17 cellular contexts compared by ENCODE assay signal in genomic region chr6:134647861-134648260, GRCh38.
DNase-seq lines count a peak whose midpoint lies in the region; ATAC-seq and TF ChIP-seq lines count a peak whose summit lies in the region.
"Had no signal": no experiment of that assay in that cellular context is flagged by ENCODE, and none has a peak within 500 bp of the region (broad histone marks: within the 10 kb centered on the region; RNA-seq: fewer than 3 reads in every experiment).

No MANE protein-coding gene starts in this region.

- H4K20me1 ChIP-seq in SK-N-SH (ENCODE audit: insufficient read depth) = no peaks in the 10 kb centered on the region

- no peaks in the 10 kb centered on the region for H3K9me2 ChIP-seq in SK-N-SH

- H3K4me1 ChIP-seq in SK-N-SH (ENCODE audit: control insufficient read depth in 1 of 2, insufficient read depth in 2 of 2, low read depth in 1 of 2, low read length in 1 of 2) = peaks cover 0 to 9% of the 10 kb centered on the region in 2 experiments; a peak in 2 of 4 replicates
- H3K4me1 ChIP-seq in gastrocnemius medialis = no peaks in the 10 kb centered on the region
- H3K4me1 ChIP-seq: BE2C had no signal

- ATAC-seq in GM18907 (IDR thresholded peaks at IDR 0.05; ENCODE audit: unreplicated experiment) = no peak
- no peak for ATAC-seq in HG02870 (IDR thresholded peaks at IDR 0.05; ENCODE audit: unreplicated experiment)
- ATAC-seq in gastrocnemius medialis = no peak
- ATAC-seq: GM23338 had no signal

- H3K36me3 ChIP-seq in SK-N-SH (replicated peaks in 1 of 2; ENCODE audit: control insufficient read depth in 1 of 2, insufficient read depth in 2 of 2, low read length in 1 of 2) = no peaks in the 10 kb centered on the region
- no peaks in the 10 kb centered on the region for H3K36me3 ChIP-seq in gastrocnemius medialis
- H3K36me3 ChIP-seq: BE2C had no signal

- in situ Hi-C loops in gastrocnemius medialis (cut with MboI; ENCODE audit: low sequenced_read_pairs in 4 of 4) = loop anchor here in 3 of 4 donors (5.0 to 25.0 kb wide), 3 partner anchors 164 to 476 kb away; no protein-coding TSS in a partner anchor

- no peaks in the 10 kb centered on the region for H3K9me3 Mint-ChIP-seq in osteocyte (ENCODE audit: unreplicated experiment)
- H3K9me3 Mint-ChIP-seq: GM23338 had no signal

- TF ChIP-seq CTCF in SK-N-SH (IDR thresholded peaks at IDR 0.05) = no peak
- no peak for TF ChIP-seq CTCF in osteocyte (IDR thresholded peaks at IDR 0.05)
- TF ChIP-seq CTCF in gastrocnemius medialis (IDR thresholded peaks at IDR 0.05 in 4 of 5, conservative IDR thresholded peaks at IDR 0.05 in 1 of 5) = no peak

- no peak for TF ChIP-seq RAD21 in SK-N-SH (IDR thresholded peaks at IDR 0.05; ENCODE audit: low read length)

- WGBS in SK-N-SH (ENCODE audit: low lambda C conversion rate) = 70% methylated on average over 3 of the region's 3 CpGs

- peak; percentile 76 for DNase-seq in EH (ENCODE audit: low read depth)
- DNase-seq in SK-N-SH = no peak
- peak; percentile 51 for DNase-seq in fibroblast of peridontal ligament (ENCODE audit: extremely low read depth)
- DNase-seq in osteocyte (ENCODE audit: extremely low spot score, unreplicated experiment) = no peak
- no peak for DNase-seq in gastrocnemius medialis
- DNase-seq: ACHN; BE2C; KBM-7; NCI-H1048; NCI-H1694; NCI-H2107; NCI-H345; NCI-H69; NK-92 treated with Interleukin-12 subunit alpha and Interleukin-12 subunit beta, amount 100 ng/mL, for 24 hours had no signal

- H3K4me3 ChIP-seq in SK-N-SH (ENCODE audit: low read depth in 2 of 2, low read length in 1 of 2) = no peak overlapping the region
- no peak overlapping the region for H3K4me3 ChIP-seq in gastrocnemius medialis
- H3K4me3 ChIP-seq: GM23338 had no signal

- POLR2A ChIA-PET in SK-N-SH (lab: Yijun Ruan, JAX) = no interaction called here

- no peaks in the 10 kb centered on the region for H3K79me2 ChIP-seq in SK-N-SH (ENCODE audit: insufficient read depth)

- no peaks in the 10 kb centered on the region for H3K27me3 Mint-ChIP-seq in osteocyte (ENCODE audit: unreplicated experiment)

- H3K27ac Mint-ChIP-seq in osteocyte (ENCODE audit: unreplicated experiment) = peak overlapping the region; percentile 73
- H3K27ac Mint-ChIP-seq: GM23338 had no signal

- TF ChIP-seq POLR2A in gastrocnemius medialis (IDR thresholded peaks at IDR 0.05) = no peak

- H3K4me3 Mint-ChIP-seq in osteocyte (ENCODE audit: unreplicated experiment) = no peak overlapping the region
- H3K4me3 Mint-ChIP-seq: GM23338 had no signal

- intact Hi-C loops in gastrocnemius medialis (cut with DNase I; ENCODE audit: low total_unique reads) = no loop called here

- no peak; a peak in 1 of 4 replicates for TF ChIP-seq EP300 in SK-N-SH (IDR thresholded peaks at IDR 0.05; ENCODE audit: borderline replicate concordance in 1 of 2, low read depth in 1 of 2, low read length in 1 of 2)

- peaks cover 34% of the 10 kb centered on the region for H3K4me1 Mint-ChIP-seq in osteocyte (ENCODE audit: unreplicated experiment)
- H3K4me1 Mint-ChIP-seq: GM23338 had no signal

- H2AFZ ChIP-seq in SK-N-SH (ENCODE audit: low read depth) = no peak overlapping the region; the same call in 1 of the 2 replicates
- H2AFZ ChIP-seq: GM23338 had no signal

- H3K27me3 ChIP-seq in SK-N-SH (ENCODE audit: insufficient read depth) (no peaks in the 10 kb centered on the region), gastrocnemius medialis (no peaks in the 10 kb centered on the region)
- H3K27me3 ChIP-seq: BE2C had no signal

- no peak overlapping the region for H3K4me2 ChIP-seq in SK-N-SH
- H3K4me2 ChIP-seq: GM23338 had no signal

- no peaks in the 10 kb centered on the region for H3F3A ChIP-seq in SK-N-SH (replicated peaks; ENCODE audit: insufficient read depth)

- no peak overlapping the region for H3K9ac ChIP-seq in SK-N-SH

- H3K36me3 Mint-ChIP-seq in osteocyte (ENCODE audit: unreplicated experiment) = no peaks in the 10 kb centered on the region

- CTCF ChIA-PET in SK-N-SH (lab: Yijun Ruan, JAX) = no interaction called here

- H3K9me3 ChIP-seq in SK-N-SH = no peaks in the 10 kb centered on the region
- no peaks in the 10 kb centered on the region for H3K9me3 ChIP-seq in gastrocnemius medialis
- H3K9me3 ChIP-seq: BE2C had no signal

- H3K27ac ChIP-seq in SK-N-SH (ENCODE audit: low read depth in 2 of 2, low read length in 1 of 2) (no peak overlapping the region), gastrocnemius medialis (no peak overlapping the region)

TF ChIP-seq in SK-N-SH, 30 proteins besides CTCF, POLR2A, EP300 and RAD21:
- TF ChIP-seq TCF12 (IDR thresholded peaks at IDR 0.05) (0 out of 2 replicates have a peak, but pooled peaks have one; percentile 16), NFIC (IDR thresholded peaks at IDR 0.05; ENCODE audit: borderline replicate concordance) (no peak)

Comparison
In these comparisons a context has a peak if more than half of its experiments do, and no peak if none do; other contexts are left out.
1. DNase-seq: peak in EH (single experiment) and fibroblast of peridontal ligament (single experiment); none in SK-N-SH (single experiment), osteocyte (single experiment) and gastrocnemius medialis (0 of 2).